ENCODE assay signal across 21 cellular contexts in genomic region chrX:39818071-39818470, GRCh38.
DNase-seq lines count a peak whose midpoint lies in the region; ATAC-seq, FAIRE-seq and TF ChIP-seq lines count a peak whose summit lies in the region.
"Had no signal": no experiment of that assay in that cellular context is flagged by ENCODE, and none has a peak within 500 bp of the region (broad histone marks: within the 10 kb centered on the region; RNA-seq: fewer than 3 reads in every experiment).

No MANE protein-coding gene starts in this region.

- TF ChIP-seq CTCF in liver (IDR thresholded peaks at IDR 0.05; ENCODE audit: low read depth, low read length, missing input control), result no peak
- no peak for TF ChIP-seq CTCF in HepG2 (CRISPR knock-in tag; IDR thresholded peaks at IDR 0.05)
- no peak for TF ChIP-seq CTCF in ascending aorta (IDR thresholded peaks at IDR 0.05)
- TF ChIP-seq CTCF in nephron (IDR thresholded peaks at IDR 0.05; ENCODE audit: unreplicated experiment in 3 of 3), result no peak
- TF ChIP-seq CTCF in foreskin fibroblast (IDR thresholded peaks at IDR 0.05; ENCODE audit: low read depth, low read length), result no peak
- TF ChIP-seq CTCF in body of pancreas (IDR thresholded peaks at IDR 0.05), result no peak

- CTCF ChIA-PET in HepG2 (lab: Yijun Ruan, JAX; ENCODE audit: low intra/inter-chr PET ratio, low total read pairs), result no interaction called here

- no peak overlapping the region for H2AFZ ChIP-seq in HepG2 (ENCODE audit: low read length)
- H2AFZ ChIP-seq: neural progenitor cell had no signal

- no peak; the same call in 1 of the 3 replicates for ATAC-seq in HepG2
- no peak for ATAC-seq in GM21423 (IDR thresholded peaks at IDR 0.05; ENCODE audit: unreplicated experiment)
- no peak for ATAC-seq in body of pancreas
- ATAC-seq: foreskin keratinocyte, left colon had no signal

- intact Hi-C loops in HepG2 (cut with micrococcal nuclease; ENCODE audit: unreplicated experiment), result no loop called here
- intact Hi-C loops in ascending aorta (cut with DNase I), result loop anchor here (5.0 kb wide), 3 partner anchors 269 to 449 kb away; no protein-coding TSS in a partner anchor
- intact Hi-C loops in body of pancreas (cut with DNase I), result no loop called here

- no peak for FAIRE-seq in HepG2 (lab: Jason Lieb, UNC)
- FAIRE-seq: G401.6, K562 had no signal

- no peak overlapping the region for H3K4me2 ChIP-seq in HepG2 (ENCODE audit: low read depth, low read length)

- TF ChIP-seq RAD21 in liver (IDR thresholded peaks at IDR 0.05) (no peak), HepG2 (CRISPR knock-in tag; IDR thresholded peaks at IDR 0.05) (no peak)

- H3K27me3 Mint-ChIP-seq in nephron (ENCODE audit: low read depth), result peaks cover 15% of the 10 kb centered on the region

- peaks cover 49% of the 10 kb centered on the region for H3K4me1 Mint-ChIP-seq in nephron

- DNase-seq in HepG2 (ENCODE audit: low spot score) (no peak), ascending aorta (ENCODE audit: low spot score in 2 of 2) (peak; percentile 39 to 80), DMS114 treated with DMSO at 0.1 percent for 48 hours (lab: John Stamatoyannopoulos, UW; ENCODE audit: unreplicated experiment) (no peak), foreskin fibroblast (no peak), body of pancreas (no peak)
- DNase-seq: activated CD4-positive, alpha-beta T cell treated with anti-CD3 and anti-CD28 coated beads, Interleukin-2, amount 50 U/mL, for 1 hour; adrenal gland; foreskin keratinocyte; NCI-H187; NCI-H748 treated with DMSO at 0.1 percent for 48 hours; uterus had no signal

- H3K27me3 ChIP-seq in liver (ENCODE audit: control insufficient read depth in 4 of 4, insufficient read depth in 4 of 4, low read length in 3 of 4) (no peaks in the 10 kb centered on the region), HepG2 (ENCODE audit: control insufficient read depth in 1 of 2, insufficient read depth in 2 of 2, low read length in 2 of 2) (peaks cover 0 to 2% of the 10 kb centered on the region in 2 experiments; a peak in 2 of 5 replicates), ascending aorta (no peaks in the 10 kb centered on the region), body of pancreas (no peaks in the 10 kb centered on the region)
- H3K27me3 ChIP-seq: foreskin keratinocyte, neural progenitor cell, uterus had no signal

- POLR2A ChIA-PET in HepG2 (lab: Yijun Ruan, JAX), result no interaction called here

- H3K79me2 ChIP-seq in HepG2 (ENCODE audit: insufficient read depth, low read length), result no peaks in the 10 kb centered on the region

- no peaks in the 10 kb centered on the region for H4K20me1 ChIP-seq in HepG2 (ENCODE audit: insufficient read depth, low read length)

- no peak for TF ChIP-seq EP300 in HepG2 (IDR thresholded peaks at IDR 0.05; ENCODE audit: low read depth in 2 of 2, low read length in 2 of 2)
- TF ChIP-seq EP300 in HepG2 (CRISPR knock-in tag; IDR thresholded peaks at IDR 0.05; ENCODE audit: borderline replicate concordance), result no peak

- H3K36me3 ChIP-seq in liver (ENCODE audit: control insufficient read depth in 4 of 4, insufficient read depth in 3 of 4, low read depth in 1 of 4, low read length in 3 of 4) (no peaks in the 10 kb centered on the region), HepG2 (replicated peaks in 1 of 2; ENCODE audit: control insufficient read depth in 1 of 2, insufficient read depth in 2 of 2, low read length in 2 of 2) (no peaks in the 10 kb centered on the region), ascending aorta (no peaks in the 10 kb centered on the region), body of pancreas (replicated peaks in 1 of 2; ENCODE audit: insufficient read depth in 1 of 2, low read depth in 2 of 2) (no peaks in the 10 kb centered on the region)
- H3K36me3 ChIP-seq: adrenal gland, neural progenitor cell, prostate gland, uterus had no signal

- H3K9ac ChIP-seq in liver (ENCODE audit: low read depth in 1 of 2, low read length in 2 of 2), result no peak overlapping the region
- no peak overlapping the region for H3K9ac ChIP-seq in HepG2 (ENCODE audit: insufficient read depth, low read depth, low read length)
- H3K9ac ChIP-seq: neural progenitor cell had no signal

- H3K27ac ChIP-seq in liver (ENCODE audit: low read depth in 1 of 2, low read length in 2 of 2), result peak overlapping the region in 1 of 2 donors; percentile 79
- H3K27ac ChIP-seq in HepG2 (ENCODE audit: extremely low read length, insufficient read depth, low read length), result no peak overlapping the region
- peak overlapping the region; percentile 62 to 69 for H3K27ac ChIP-seq in ascending aorta
- no peak overlapping the region for H3K27ac ChIP-seq in body of pancreas
- H3K27ac ChIP-seq: C4-2B, foreskin keratinocyte, HL-60, prostate gland had no signal

- H3K27ac Mint-ChIP-seq in nephron, result peak overlapping the region; percentile 48 to 97 (median 96)
- H3K27ac Mint-ChIP-seq: neural progenitor cell had no signal

- peaks cover 8 to 37% (median 26%) of the 10 kb centered on the region in 4 donors for H3K4me1 ChIP-seq in liver (ENCODE audit: control insufficient read depth in 4 of 4, insufficient read depth in 4 of 4, low read length in 3 of 4)
- H3K4me1 ChIP-seq in HepG2 (ENCODE audit: insufficient read depth, low read length), result peaks cover 11% of the 10 kb centered on the region; the same call in 1 of the 2 replicates
- peaks cover 0 to 19% of the 10 kb centered on the region in 2 donors for H3K4me1 ChIP-seq in ascending aorta
- peaks cover 21% of the 10 kb centered on the region for H3K4me1 ChIP-seq in body of pancreas
- H3K4me1 ChIP-seq: adrenal gland, foreskin keratinocyte, prostate gland, uterus had no signal

- 35% methylated on average over 7 of the region's 7 CpGs for WGBS in liver
- WGBS in HepG2 (ENCODE audit: low lambda C conversion rate), result 0% methylated on average over 4 of the region's 7 CpGs
- 35% methylated on average over 7 of the region's 7 CpGs; no CpG with 5 or more reads in 1 of the 2 donors for WGBS in body of pancreas, 2 donors

- H3K4me3 Mint-ChIP-seq in nephron, result peak overlapping the region; percentile 3 to 45 (median 13)
- H3K4me3 Mint-ChIP-seq: neural progenitor cell had no signal

- no TSS peak for BruUV-seq in HepG2 (replicated peaks; lab: Mats Ljungman, UMichigan)

- in situ Hi-C loops in HepG2 (cut with HindIII; ENCODE audit: extremely low pct_ligation_motif_present, low pct_unique_long_range_greater_than_20kb), result no loop called here

- H3K9me3 Mint-ChIP-seq in nephron, result peaks cover 8% of the 10 kb centered on the region

- TF ChIP-seq POLR2A in HepG2 (IDR thresholded peaks at IDR 0.05; ENCODE audit: insufficient read depth in 1 of 2, low read depth in 2 of 2, low read length in 2 of 2) (no peak), body of pancreas (IDR thresholded peaks at IDR 0.05) (no peak)

- H3K36me3 Mint-ChIP-seq in nephron (ENCODE audit: low read depth), result no peaks in the 10 kb centered on the region
- H3K36me3 Mint-ChIP-seq: neural progenitor cell had no signal

- H3K4me3 ChIP-seq in liver (ENCODE audit: low read depth in 1 of 3, low read length in 3 of 3), result no peak overlapping the region
- no peak overlapping the region for H3K4me3 ChIP-seq in HepG2 (replicated peaks in 1 of 3; ENCODE audit: insufficient read depth in 1 of 3, low read depth in 2 of 3, low read length in 3 of 3)
- no peak overlapping the region for H3K4me3 ChIP-seq in ascending aorta
- H3K4me3 ChIP-seq in foreskin fibroblast (ENCODE audit: low read depth in 1 of 2, low read length in 2 of 2), result no peak overlapping the region
- H3K4me3 ChIP-seq in body of pancreas, result no peak overlapping the region
- H3K4me3 ChIP-seq: adrenal gland, K562, neural progenitor cell, prostate gland, uterus had no signal

- H3K9me3 ChIP-seq in liver (ENCODE audit: control insufficient read depth in 4 of 4, low read length in 3 of 4) (peaks cover 0 to 7% (median 2%) of the 10 kb centered on the region in 4 donors), HepG2 (ENCODE audit: low read length) (no peaks in the 10 kb centered on the region), ascending aorta (no peaks in the 10 kb centered on the region), body of pancreas (no peaks in the 10 kb centered on the region)
- H3K9me3 ChIP-seq: adrenal gland, prostate gland, uterus had no signal

TF ChIP-seq in liver, 16 proteins besides CTCF, POLR2A, EP300 and RAD21:
- TF ChIP-seq EGR1 (IDR thresholded peaks at IDR 0.05; ENCODE audit: low read depth in 2 of 2) (no peak), NR2F2 (IDR thresholded peaks at IDR 0.05) (no peak), HNF4A (conservative IDR thresholded peaks at IDR 0.05) (peak; percentile 58 to 64), RXRA (IDR thresholded peaks at IDR 0.05) (peak in 1 of 2 donors; percentile 14), TAF1 (conservative IDR thresholded peaks at IDR 0.05) (no peak), SP1 (IDR thresholded peaks at IDR 0.05) (peak; percentile 17), FOXA2 (IDR thresholded peaks at IDR 0.05) (no peak)

TF ChIP-seq in HepG2, 621 proteins besides CTCF, POLR2A, EP300 and RAD21:
- TF ChIP-seq SOX5 (CRISPR knock-in tag; IDR thresholded peaks at IDR 0.05; ENCODE audit: borderline replicate concordance), result no peak
- no peak for TF ChIP-seq ZKSCAN5 (CRISPR knock-in tag; IDR thresholded peaks at IDR 0.05)
- no peak for TF ChIP-seq SRY (CRISPR knock-in tag; IDR thresholded peaks at IDR 0.05)
- TF ChIP-seq RFXANK (CRISPR knock-in tag; IDR thresholded peaks at IDR 0.05), result no peak
TF ChIP-seq in HepG2: peak in this region for 0.

Comparison
In these comparisons a context has a peak if more than half of its experiments do, and no peak if none do; other contexts are left out.
1. H3K27ac ChIP-seq: peak in ascending aorta (2 of 2); none in HepG2 (single experiment) and body of pancreas (0 of 4).
2. DNase-seq: peak in ascending aorta (2 of 2); none in HepG2 (single experiment), DMS114 treated with DMSO at 0.1 percent for 48 hours (single experiment), foreskin fibroblast (0 of 2) and body of pancreas (0 of 4).